9 cellular contexts compared by ENCODE assay signal in genomic region chr3:25441234-25441856, GRCh38. TPM values are rescaled to one million over a fixed set of nuclear protein-coding genes. Genes with fewer than 3 reads are reported as not detected.
DNase-seq lines count a peak whose midpoint lies in the region; ATAC-seq and TF ChIP-seq lines count a peak whose summit lies in the region.
"Had no signal": no experiment of that assay in that cellular context is flagged by ENCODE, and none has a peak within 500 bp of the region (broad histone marks: within the 10 kb centered on the region; RNA-seq: fewer than 3 reads in every experiment).

No MANE protein-coding gene starts in this region.

- ATAC-seq in HG02571 (IDR thresholded peaks at IDR 0.05; ENCODE audit: unreplicated experiment): no peak
- ATAC-seq in GM19351 (IDR thresholded peaks at IDR 0.05; ENCODE audit: unreplicated experiment): no peak

- in situ Hi-C loops in SK-MEL-5 (cut with HindIII; ENCODE audit: low pct_unique_long_range_greater_than_20kb, low sequenced_read_pairs): no loop called here

- peak; percentile 71 for TF ChIP-seq CTCF in fibroblast of villous mesenchyme (IDR thresholded peaks at IDR 0.05; ENCODE audit: insufficient read depth, low read depth, low read length)

- no peak overlapping the region for H3K4me3 ChIP-seq in fibroblast of villous mesenchyme (ENCODE audit: low read depth, low read length)
- H3K4me3 ChIP-seq: SK-N-MC had no signal

- peak; percentile 69 for DNase-seq in activated effector memory CD4-positive, alpha-beta T cell treated with anti-CD3 and anti-CD28 coated beads, Interleukin-2, amount 50 U/mL, for 16 hours
- DNase-seq in activated effector memory CD4-positive, alpha-beta T cell treated with Interleukin-2 at 50 U/mL for 16 hours: no peak
- DNase-seq in SK-MEL-5 (ENCODE audit: low read depth, low spot score) (peak; percentile 10), fibroblast of villous mesenchyme (ENCODE audit: low read depth) (no peak), NCI-H128 (lab: John Stamatoyannopoulos, UW; ENCODE audit: unreplicated experiment) (no peak)
- peak; percentile 6 to 10 for DNase-seq in stimulated activated CD8-positive, alpha-beta memory T cell treated with anti-CD3 and anti-CD28 coated beads, Interleukin-2, amount 100 ng/mL, for 48 hours (ENCODE audit: low read depth in 2 of 2)

RNA-seq across cellular contexts. Expression of gene RARB, which starts 13.3 kb away (rescaled TPM):
- total RNA-seq in SK-MEL-5 (2014; rRNA removed; shearing (Covaris generic)): 0.87 and 1.0 TPM in 2 replicates
- 0.06 and 0.11 TPM in 2 replicates for polyA plus RNA-seq in SK-MEL-5 (2015; cell fraction: cytosol; rRNA removed)
- polyA plus RNA-seq in SK-MEL-5 (2015; cell fraction: nucleus; rRNA removed): 0.14 and 0.23 TPM in 2 replicates
- 13.2 and 21.6 TPM in 2 replicates for total RNA-seq in fibroblast of villous mesenchyme

Comparison
In these comparisons a context has a peak if more than half of its experiments do, and no peak if none do; other contexts are left out.
1. DNase-seq: peak in activated effector memory CD4-positive, alpha-beta T cell treated with anti-CD3 and anti-CD28 coated beads, Interleukin-2, amount 50 U/mL, for 16 hours (single experiment), SK-MEL-5 (single experiment) and stimulated activated CD8-positive, alpha-beta memory T cell treated with anti-CD3 and anti-CD28 coated beads, Interleukin-2, amount 100 ng/mL, for 48 hours (2 of 2); none in activated effector memory CD4-positive, alpha-beta T cell treated with Interleukin-2 at 50 U/mL for 16 hours (single experiment), fibroblast of villous mesenchyme (single experiment) and NCI-H128 (single experiment).